Comparison of ENCODE assay signal across 21 cellular contexts in genomic region chr1:2588661-2589330, GRCh38. TPM values are rescaled to one million over a fixed set of nuclear protein-coding genes. Genes with fewer than 3 reads are reported as not detected.
DNase-seq lines count a peak whose midpoint lies in the region; ATAC-seq and TF ChIP-seq lines count a peak whose summit lies in the region.
"Had no signal": no experiment of that assay in that cellular context is flagged by ENCODE, and none has a peak within 500 bp of the region (broad histone marks: within the 10 kb centered on the region; RNA-seq: fewer than 3 reads in every experiment).

No MANE protein-coding gene starts in this region.

- TF ChIP-seq CTCF in left ventricle myocardium inferior (IDR thresholded peaks at IDR 0.05; ENCODE audit: borderline replicate concordance) (no peak), progenitor cell of endocrine pancreas (IDR thresholded peaks at IDR 0.05; ENCODE audit: unreplicated experiment) (no peak)

- peaks cover 16% of the 10 kb centered on the region for H3K4me1 Mint-ChIP-seq in progenitor cell of endocrine pancreas (ENCODE audit: low read depth)

- H3K27me3 Mint-ChIP-seq in progenitor cell of endocrine pancreas: no peaks in the 10 kb centered on the region
- H3K27me3 Mint-ChIP-seq: activated CD4-positive, alpha-beta T cell treated with anti-CD3 and anti-CD28 coated beads, Interleukin-2, amount 10 ng/mL, durations not matched to agents 24 days and 14 days; stimulated activated naive CD8-positive, alpha-beta T cell treated with anti-CD3 and anti-CD28 coated beads, Interleukin-15, Interleukin-2, amounts not matched to agents 100 ng/mL and 50 ng/mL, for 24 hours had no signal

- ATAC-seq in Right ventricle myocardium superior (ENCODE audit: poor library complexity) (no peak), left cardiac atrium (no peak), HG02623 (IDR thresholded peaks at IDR 0.05; ENCODE audit: unreplicated experiment) (no peak), HG03280 (IDR thresholded peaks at IDR 0.05; ENCODE audit: unreplicated experiment) (no peak)
- ATAC-seq: left lobe of liver had no signal

- peaks cover 43% of the 10 kb centered on the region for H3K4me1 ChIP-seq in left ventricle myocardium inferior

- intact Hi-C loops in Right ventricle myocardium superior (cut with DNase I): no loop called here
- intact Hi-C loops in left ventricle myocardium inferior (cut with micrococcal nuclease): no loop called here
- intact Hi-C loops in left cardiac atrium (cut with DNase I): loop anchor here in 1 of 2 donors (5.0 kb wide), 1 partner anchor 49 kb away; no protein-coding TSS in a partner anchor

- no peaks in the 10 kb centered on the region for H3K9me3 Mint-ChIP-seq in progenitor cell of endocrine pancreas (ENCODE audit: low read depth)
- H3K9me3 Mint-ChIP-seq: activated CD4-positive, alpha-beta T cell treated with anti-CD3 and anti-CD28 coated beads, Interleukin-2, amount 10 ng/mL, durations not matched to agents 24 days and 14 days; stimulated activated naive CD8-positive, alpha-beta T cell treated with anti-CD3 and anti-CD28 coated beads, Interleukin-15, Interleukin-2, amounts not matched to agents 100 ng/mL and 50 ng/mL, for 24 hours had no signal

- H3K4me3 Mint-ChIP-seq in progenitor cell of endocrine pancreas (ENCODE audit: low read depth): peak overlapping the region; percentile 24

- DNase-seq in Right ventricle myocardium superior: peak; percentile 46
- DNase-seq in left ventricle myocardium inferior: no peak
- DNase-seq in NCI-H69 (lab: John Stamatoyannopoulos, UW): peak; percentile 4
- DNase-seq in left cardiac atrium: peak; percentile 33
- no peak for DNase-seq in progenitor cell of endocrine pancreas (ENCODE audit: low spot score, unreplicated experiment)
- no peak for DNase-seq in NK-92 (lab: John Stamatoyannopoulos, UW; ENCODE audit: unreplicated experiment)
- DNase-seq: activated CD4-positive, alpha-beta T cell treated with anti-CD3 and anti-CD28 coated beads, Interleukin-2, amount 10 ng/mL, durations not matched to agents 24 days and 14 days; erythroblast; NCI-H1048; NCI-H2029; NCI-H446; stimulated activated CD4-positive, alpha-beta T cell treated with anti-CD3 and anti-CD28 coated beads, Interleukin-2, amount 100 ng/mL, for 24 hours; trophoblast cell had no signal

- no peak overlapping the region for H3K4me3 ChIP-seq in left ventricle myocardium inferior

- no peak overlapping the region for H3K27ac ChIP-seq in left ventricle myocardium inferior (replicated peaks)
- H3K27ac ChIP-seq: KMS-11, RWPE1 had no signal

- H3K36me3 Mint-ChIP-seq in progenitor cell of endocrine pancreas (ENCODE audit: insufficient read depth): peaks cover 5% of the 10 kb centered on the region

- peaks cover 9% of the 10 kb centered on the region for H3K27me3 ChIP-seq in left ventricle myocardium inferior (ENCODE audit: low read depth)

- no peak overlapping the region for H3K27ac Mint-ChIP-seq in progenitor cell of endocrine pancreas
- H3K27ac Mint-ChIP-seq: activated CD4-positive, alpha-beta T cell treated with anti-CD3 and anti-CD28 coated beads, Interleukin-2, amount 10 ng/mL, durations not matched to agents 24 days and 14 days; stimulated activated naive CD8-positive, alpha-beta T cell treated with anti-CD3 and anti-CD28 coated beads, Interleukin-15, Interleukin-2, amounts not matched to agents 100 ng/mL and 50 ng/mL, for 24 hours had no signal

- no peaks in the 10 kb centered on the region for H3K9me3 ChIP-seq in left ventricle myocardium inferior (replicated peaks)

- peaks cover 10% of the 10 kb centered on the region for H3K36me3 ChIP-seq in left ventricle myocardium inferior

RNA-seq across cellular contexts. Expression of gene PRXL2B, which starts 2.2 kb away (rescaled TPM):
- total RNA-seq in Right ventricle myocardium superior (9.8 TPM), left ventricle myocardium inferior (8.2 TPM), left cardiac atrium (10 to 100 TPM; 10.8 to 14.1 TPM), progenitor cell of endocrine pancreas (32.0 and 36.4 TPM in 2 replicates)

RNA-seq across cellular contexts. Expression of gene TNFRSF14, which starts 32.6 kb away (rescaled TPM):
- total RNA-seq in Right ventricle myocardium superior (16.0 TPM), left ventricle myocardium inferior (13.7 TPM), left cardiac atrium (10 to 100 TPM; 21.6 to 22.6 TPM), progenitor cell of endocrine pancreas (0.41 and 0.75 TPM in 2 replicates)

RNA-seq across cellular contexts. Expression of gene MMEL1, which starts 44.0 kb away (rescaled TPM):
- total RNA-seq in Right ventricle myocardium superior (0.48 TPM), left ventricle myocardium inferior (0.82 TPM), left cardiac atrium (under 1 TPM; 0.47 to 0.68 TPM), progenitor cell of endocrine pancreas (0.64 and 0.93 TPM in 2 replicates)
- total RNA-seq: left lobe of liver had no signal

RNA-seq across cellular contexts. Expression of gene HES5, which starts 58.7 kb away (rescaled TPM):
- total RNA-seq in Right ventricle myocardium superior (1.6 TPM), left ventricle myocardium inferior (0.63 TPM), left cardiac atrium (under 1 TPM; 0.91 to 0.99 TPM), progenitor cell of endocrine pancreas (0.36 TPM in 1 of 2 replicates, not detected in the other)
- total RNA-seq: activated CD4-positive, alpha-beta T cell treated with anti-CD3 and anti-CD28 coated beads, Interleukin-2, amount 10 ng/mL, durations not matched to agents 24 days and 14 days; G401; omental fat pad had no signal

Comparison
In these comparisons a context has a peak if more than half of its experiments do, and no peak if none do; other contexts are left out.
1. DNase-seq: peak in Right ventricle myocardium superior (single experiment), NCI-H69 (single experiment) and left cardiac atrium (single experiment); none in left ventricle myocardium inferior (single experiment), progenitor cell of endocrine pancreas (single experiment) and NK-92 (single experiment).